ENCODE assay signal across 2 cellular contexts in the genomic region with DNA sequence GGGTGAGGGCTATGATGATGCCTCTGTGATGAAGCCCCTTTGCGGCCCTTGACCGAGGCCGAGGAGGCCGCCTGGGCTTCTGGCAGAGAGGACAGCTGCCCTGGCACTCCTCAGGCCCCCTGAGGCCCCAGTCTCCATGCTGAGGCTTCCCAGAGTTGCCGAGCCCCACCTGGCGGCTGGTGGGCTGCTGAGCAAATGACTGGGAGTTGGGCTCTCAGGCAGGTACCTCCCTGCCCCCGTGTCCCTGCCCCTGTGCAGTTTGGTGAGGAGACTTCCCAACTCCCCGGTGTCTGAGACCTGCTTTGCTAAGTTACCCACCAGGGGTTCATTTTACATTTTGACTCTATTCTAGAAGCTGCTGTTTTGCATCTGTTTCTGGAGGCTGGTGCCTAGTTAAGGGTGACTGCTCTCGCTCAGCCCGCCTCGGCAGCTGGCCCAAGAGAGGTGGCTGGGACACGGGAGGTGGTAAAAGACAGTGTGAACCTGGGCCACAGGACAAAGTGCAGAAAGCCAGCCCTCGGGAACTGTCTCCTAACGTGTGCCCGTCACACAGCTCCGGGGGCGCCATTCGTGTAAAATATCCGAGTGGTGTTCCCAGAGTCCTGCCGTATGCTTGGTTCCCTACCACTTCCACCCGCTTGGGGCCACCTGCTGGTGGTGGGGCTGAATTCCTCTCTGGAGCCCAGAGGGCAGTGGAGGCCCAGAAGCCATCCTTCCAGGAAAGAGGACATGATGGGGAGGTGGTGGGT.
TF ChIP-seq lines count a peak whose summit lies in the region.

No MANE protein-coding gene starts in this region.

TF ChIP-seq in HEK293, 187 proteins besides CTCF, POLR2A, EP300 and RAD21 (continued from another document):
- TF ChIP-seq PRDM6 (tag by site-specific recombination; IDR thresholded peaks at IDR 0.05) (no peak), ZSCAN23 (tag by site-specific recombination; IDR thresholded peaks at IDR 0.05) (no peak), ZNF658 (tag by site-specific recombination; IDR thresholded peaks at IDR 0.05) (no peak)

TF ChIP-seq in HepG2, 621 proteins besides CTCF, POLR2A, EP300 and RAD21 (continued from another document):
- TF ChIP-seq, protein P1, sequence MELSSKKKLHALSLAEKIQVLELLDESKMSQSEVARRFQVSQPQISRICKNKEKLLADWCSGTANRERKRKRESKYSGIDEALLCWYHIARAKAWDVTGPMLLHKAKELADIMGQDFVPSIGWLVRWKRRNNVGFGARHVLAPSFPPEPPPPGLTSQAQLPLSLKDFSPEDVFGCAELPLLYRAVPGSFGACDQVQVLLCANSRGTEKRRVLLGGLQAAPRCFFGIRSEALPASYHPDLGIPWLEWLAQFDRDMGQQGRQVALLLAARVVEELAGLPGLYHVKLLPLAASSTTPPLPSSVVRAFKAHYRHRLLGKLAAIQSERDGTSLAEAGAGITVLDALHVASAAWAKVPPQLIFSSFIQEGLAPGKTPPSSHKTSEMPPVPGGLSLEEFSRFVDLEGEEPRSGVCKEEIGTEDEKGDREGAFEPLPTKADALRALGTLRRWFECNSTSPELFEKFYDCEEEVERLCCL (CRISPR knock-in tag; IDR thresholded peaks at IDR 0.05; ENCODE audit: borderline replicate concordance): no peak
- no peak for TF ChIP-seq ZNF704 (CRISPR knock-in tag; IDR thresholded peaks at IDR 0.05; ENCODE audit: borderline replicate concordance)
- TF ChIP-seq STAG1 (CRISPR knock-in tag; IDR thresholded peaks at IDR 0.05): peak; percentile 59
- no peak for TF ChIP-seq FOXM1 (CRISPR knock-in tag; IDR thresholded peaks at IDR 0.05)
- no peak for TF ChIP-seq SRSF9 (IDR thresholded peaks at IDR 0.05; ENCODE audit: borderline replicate concordance, insufficient read depth, low read depth, low read length, poor library complexity, severe bottlenecking)
- TF ChIP-seq ZNF383 (CRISPR knock-in tag; IDR thresholded peaks at IDR 0.05; ENCODE audit: borderline replicate concordance): no peak
- TF ChIP-seq, protein P2, sequence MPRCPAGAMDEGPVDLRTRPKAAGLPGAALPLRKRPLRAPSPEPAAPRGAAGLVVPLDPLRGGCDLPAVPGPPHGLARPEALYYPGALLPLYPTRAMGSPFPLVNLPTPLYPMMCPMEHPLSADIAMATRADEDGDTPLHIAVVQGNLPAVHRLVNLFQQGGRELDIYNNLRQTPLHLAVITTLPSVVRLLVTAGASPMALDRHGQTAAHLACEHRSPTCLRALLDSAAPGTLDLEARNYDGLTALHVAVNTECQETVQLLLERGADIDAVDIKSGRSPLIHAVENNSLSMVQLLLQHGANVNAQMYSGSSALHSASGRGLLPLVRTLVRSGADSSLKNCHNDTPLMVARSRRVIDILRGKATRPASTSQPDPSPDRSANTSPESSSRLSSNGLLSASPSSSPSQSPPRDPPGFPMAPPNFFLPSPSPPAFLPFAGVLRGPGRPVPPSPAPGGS (CRISPR knock-in tag; IDR thresholded peaks at IDR 0.05): no peak
- no peak for TF ChIP-seq ZNF570 (CRISPR knock-in tag; IDR thresholded peaks at IDR 0.05; ENCODE audit: borderline replicate concordance)
- no peak for TF ChIP-seq ZNF879 (CRISPR knock-in tag; IDR thresholded peaks at IDR 0.05)
- 0 out of 2 replicates have a peak, but pooled peaks have one; percentile 7 for TF ChIP-seq PHF8 (CRISPR knock-in tag; IDR thresholded peaks at IDR 0.05)
- TF ChIP-seq HNRNPL (IDR thresholded peaks at IDR 0.05; ENCODE audit: low read depth, low read length): no peak
- no peak for TF ChIP-seq ISX (CRISPR knock-in tag; conservative IDR thresholded peaks at IDR 0.05)
- TF ChIP-seq ZNF777 (CRISPR knock-in tag; IDR thresholded peaks at IDR 0.05): no peak
- TF ChIP-seq HOXA7 (CRISPR knock-in tag; IDR thresholded peaks at IDR 0.05): no peak
- no peak for TF ChIP-seq ZIK1 (CRISPR knock-in tag; IDR thresholded peaks at IDR 0.05; ENCODE audit: borderline replicate concordance, low read depth)
- TF ChIP-seq GTF3A (CRISPR knock-in tag; conservative IDR thresholded peaks at IDR 0.05): no peak
- TF ChIP-seq ZNF557 (CRISPR knock-in tag; IDR thresholded peaks at IDR 0.05): no peak
- no peak for TF ChIP-seq SRSF4 (IDR thresholded peaks at IDR 0.05; ENCODE audit: low read depth, low read length, poor library complexity, severe bottlenecking)
- TF ChIP-seq, protein P3, sequence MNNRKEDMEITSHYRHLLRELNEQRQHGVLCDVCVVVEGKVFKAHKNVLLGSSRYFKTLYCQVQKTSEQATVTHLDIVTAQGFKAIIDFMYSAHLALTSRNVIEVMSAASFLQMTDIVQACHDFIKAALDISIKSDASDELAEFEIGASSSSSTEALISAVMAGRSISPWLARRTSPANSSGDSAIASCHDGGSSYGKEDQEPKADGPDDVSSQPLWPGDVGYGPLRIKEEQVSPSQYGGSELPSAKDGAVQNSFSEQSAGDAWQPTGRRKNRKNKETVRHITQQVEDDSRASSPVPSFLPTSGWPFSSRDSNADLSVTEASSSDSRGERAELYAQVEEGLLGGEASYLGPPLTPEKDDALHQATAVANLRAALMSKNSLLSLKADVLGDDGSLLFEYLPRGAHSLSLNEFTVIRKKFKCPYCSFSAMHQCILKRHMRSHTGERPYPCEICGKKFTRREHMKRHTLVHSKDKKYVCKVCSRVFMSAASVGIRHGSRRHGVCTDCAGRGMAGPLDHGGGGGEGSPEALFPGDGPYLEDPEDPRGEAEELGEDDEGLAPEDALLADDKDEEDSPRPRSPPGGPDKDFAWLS (CRISPR knock-in tag; IDR thresholded peaks at IDR 0.05; ENCODE audit: borderline replicate concordance): no peak
- TF ChIP-seq ZNF670 (CRISPR knock-in tag; IDR thresholded peaks at IDR 0.05; ENCODE audit: borderline replicate concordance): no peak
- TF ChIP-seq GPBP1L1 (CRISPR knock-in tag; IDR thresholded peaks at IDR 0.05): no peak
- TF ChIP-seq ELF4 (CRISPR knock-in tag; IDR thresholded peaks at IDR 0.05; ENCODE audit: borderline replicate concordance): no peak
- TF ChIP-seq KDM6A (CRISPR knock-in tag; IDR thresholded peaks at IDR 0.05; ENCODE audit: low read depth): no peak
- TF ChIP-seq ZNF484 (CRISPR knock-in tag; IDR thresholded peaks at IDR 0.05; ENCODE audit: borderline replicate concordance, low read depth): no peak
- no peak for TF ChIP-seq CREB1 (IDR thresholded peaks at IDR 0.05)
- no peak for TF ChIP-seq CREB1 (CRISPR knock-in tag; IDR thresholded peaks at IDR 0.05)
- TF ChIP-seq, protein P4, sequence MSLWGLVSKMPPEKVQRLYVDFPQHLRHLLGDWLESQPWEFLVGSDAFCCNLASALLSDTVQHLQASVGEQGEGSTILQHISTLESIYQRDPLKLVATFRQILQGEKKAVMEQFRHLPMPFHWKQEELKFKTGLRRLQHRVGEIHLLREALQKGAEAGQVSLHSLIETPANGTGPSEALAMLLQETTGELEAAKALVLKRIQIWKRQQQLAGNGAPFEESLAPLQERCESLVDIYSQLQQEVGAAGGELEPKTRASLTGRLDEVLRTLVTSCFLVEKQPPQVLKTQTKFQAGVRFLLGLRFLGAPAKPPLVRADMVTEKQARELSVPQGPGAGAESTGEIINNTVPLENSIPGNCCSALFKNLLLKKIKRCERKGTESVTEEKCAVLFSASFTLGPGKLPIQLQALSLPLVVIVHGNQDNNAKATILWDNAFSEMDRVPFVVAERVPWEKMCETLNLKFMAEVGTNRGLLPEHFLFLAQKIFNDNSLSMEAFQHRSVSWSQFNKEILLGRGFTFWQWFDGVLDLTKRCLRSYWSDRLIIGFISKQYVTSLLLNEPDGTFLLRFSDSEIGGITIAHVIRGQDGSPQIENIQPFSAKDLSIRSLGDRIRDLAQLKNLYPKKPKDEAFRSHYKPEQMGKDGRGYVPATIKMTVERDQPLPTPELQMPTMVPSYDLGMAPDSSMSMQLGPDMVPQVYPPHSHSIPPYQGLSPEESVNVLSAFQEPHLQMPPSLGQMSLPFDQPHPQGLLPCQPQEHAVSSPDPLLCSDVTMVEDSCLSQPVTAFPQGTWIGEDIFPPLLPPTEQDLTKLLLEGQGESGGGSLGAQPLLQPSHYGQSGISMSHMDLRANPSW (CRISPR knock-in tag; IDR thresholded peaks at IDR 0.05; ENCODE audit: borderline replicate concordance): no peak
- peak; percentile 55; the same call in 1 of the 2 replicates for TF ChIP-seq ZBTB38 (CRISPR knock-in tag; IDR thresholded peaks at IDR 0.05)
- TF ChIP-seq MXI1 (IDR thresholded peaks at IDR 0.05; ENCODE audit: borderline replicate concordance, low read depth, low read length): no peak
- TF ChIP-seq DMAP1 (CRISPR knock-in tag; IDR thresholded peaks at IDR 0.05): no peak
- no peak for TF ChIP-seq XBP1 (CRISPR knock-in tag; IDR thresholded peaks at IDR 0.05)
- TF ChIP-seq SNAI1 (CRISPR knock-in tag; IDR thresholded peaks at IDR 0.05; ENCODE audit: borderline replicate concordance): no peak
- TF ChIP-seq REPIN1 (CRISPR knock-in tag; IDR thresholded peaks at IDR 0.05; ENCODE audit: borderline replicate concordance, low read depth): no peak
- no peak for TF ChIP-seq GPN1 (CRISPR knock-in tag; IDR thresholded peaks at IDR 0.05; ENCODE audit: borderline replicate concordance)
- TF ChIP-seq ZMAT5 (CRISPR knock-in tag; IDR thresholded peaks at IDR 0.05; ENCODE audit: borderline replicate concordance, low read depth): no peak
- peak; percentile 23 for TF ChIP-seq XRCC5 (optimal IDR thresholded peaks at IDR 0.05; ENCODE audit: low read length)
- no peak for TF ChIP-seq NCOR1 (IDR thresholded peaks at IDR 0.05; ENCODE audit: borderline replicate concordance, low read length)
- TF ChIP-seq ZNF891 (CRISPR knock-in tag; IDR thresholded peaks at IDR 0.05): no peak
- TF ChIP-seq ZNF607 (CRISPR knock-in tag; IDR thresholded peaks at IDR 0.05; ENCODE audit: borderline replicate concordance): no peak
- TF ChIP-seq ISL2 (CRISPR knock-in tag; IDR thresholded peaks at IDR 0.05): no peak
- no peak for TF ChIP-seq FOXA1 (IDR thresholded peaks at IDR 0.05)
- no peak for TF ChIP-seq FOXA1 (CRISPR knock-in tag; IDR thresholded peaks at IDR 0.05)
- no peak for TF ChIP-seq ZNF142 (CRISPR knock-in tag; IDR thresholded peaks at IDR 0.05)
- TF ChIP-seq KLF13 (CRISPR knock-in tag; IDR thresholded peaks at IDR 0.05): no peak
- no peak for TF ChIP-seq ZNF546 (CRISPR knock-in tag; conservative IDR thresholded peaks at IDR 0.05)
- no peak for TF ChIP-seq ZNF569 (CRISPR knock-in tag; IDR thresholded peaks at IDR 0.05; ENCODE audit: borderline replicate concordance)
- no peak for TF ChIP-seq ZKSCAN1 (IDR thresholded peaks at IDR 0.05; ENCODE audit: low read length)
